ENCODE assay signal across 1 cellular context in the genomic region with DNA sequence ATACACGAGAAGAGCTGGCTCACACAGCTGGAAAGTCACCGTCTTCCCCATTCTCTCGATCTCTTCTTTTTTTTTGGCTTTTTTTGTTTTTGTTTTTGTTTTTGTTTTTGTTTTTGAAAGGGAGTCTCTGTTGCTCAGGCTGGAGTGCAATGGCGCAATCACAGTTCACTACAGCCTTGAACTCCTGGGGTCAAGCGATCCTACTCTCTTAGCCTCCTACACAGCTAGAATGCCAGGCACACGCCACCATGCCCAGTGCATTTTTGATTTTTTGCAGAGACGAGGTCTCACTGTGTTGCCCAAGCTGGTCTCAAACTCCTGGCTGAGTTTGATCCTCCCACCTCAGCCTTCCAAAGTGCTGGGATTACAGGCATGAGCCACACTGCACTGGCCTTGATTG.
A peak's percentile ranks its signal among the peaks of the same experiment; 100 is the strongest.
TF ChIP-seq lines count a peak whose summit lies in the region.

No MANE protein-coding gene starts in this region.

TF ChIP-seq in HepG2, 621 proteins besides CTCF, POLR2A, EP300 and RAD21:
- no peak for TF ChIP-seq MBD4 (IDR thresholded peaks at IDR 0.05; ENCODE audit: borderline replicate concordance, low read length)
- TF ChIP-seq, protein P1, sequence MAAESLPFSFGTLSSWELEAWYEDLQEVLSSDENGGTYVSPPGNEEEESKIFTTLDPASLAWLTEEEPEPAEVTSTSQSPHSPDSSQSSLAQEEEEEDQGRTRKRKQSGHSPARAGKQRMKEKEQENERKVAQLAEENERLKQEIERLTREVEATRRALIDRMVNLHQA (CRISPR knock-in tag; IDR thresholded peaks at IDR 0.05): no peak
- TF ChIP-seq JARID2 (CRISPR knock-in tag; IDR thresholded peaks at IDR 0.05; ENCODE audit: insufficient replicate concordance): no peak
- peak; percentile 27; the same call in 1 of the 2 replicates for TF ChIP-seq NR2F6 (IDR thresholded peaks at IDR 0.05)
- TF ChIP-seq NR2F6 (CRISPR knock-in tag; IDR thresholded peaks at IDR 0.05): 0 out of 2 replicates have a peak, but pooled peaks have one; percentile 43
- TF ChIP-seq, protein P2, sequence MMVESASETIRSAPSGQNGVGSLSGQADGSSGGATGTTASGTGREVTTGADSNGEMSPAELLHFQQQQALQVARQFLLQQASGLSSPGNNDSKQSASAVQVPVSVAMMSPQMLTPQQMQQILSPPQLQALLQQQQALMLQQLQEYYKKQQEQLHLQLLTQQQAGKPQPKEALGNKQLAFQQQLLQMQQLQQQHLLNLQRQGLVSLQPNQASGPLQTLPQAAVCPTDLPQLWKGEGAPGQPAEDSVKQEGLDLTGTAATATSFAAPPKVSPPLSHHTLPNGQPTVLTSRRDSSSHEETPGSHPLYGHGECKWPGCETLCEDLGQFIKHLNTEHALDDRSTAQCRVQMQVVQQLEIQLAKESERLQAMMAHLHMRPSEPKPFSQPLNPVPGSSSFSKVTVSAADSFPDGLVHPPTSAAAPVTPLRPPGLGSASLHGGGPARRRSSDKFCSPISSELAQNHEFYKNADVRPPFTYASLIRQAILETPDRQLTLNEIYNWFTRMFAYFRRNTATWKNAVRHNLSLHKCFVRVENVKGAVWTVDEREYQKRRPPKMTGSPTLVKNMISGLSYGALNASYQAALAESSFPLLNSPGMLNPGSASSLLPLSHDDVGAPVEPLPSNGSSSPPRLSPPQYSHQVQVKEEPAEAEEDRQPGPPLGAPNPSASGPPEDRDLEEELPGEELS (CRISPR knock-in tag; IDR thresholded peaks at IDR 0.05): peak; percentile 43; the same call in 1 of the 2 replicates
- no peak for TF ChIP-seq FOXP1 (IDR thresholded peaks at IDR 0.05)
- peak; percentile 65; the same call in 1 of the 2 replicates for TF ChIP-seq FOXP1 (CRISPR knock-in tag; IDR thresholded peaks at IDR 0.05)
- TF ChIP-seq CEBPB (IDR thresholded peaks at IDR 0.05; ENCODE audit: borderline replicate concordance, low read depth, low read length): peak; percentile 56
- TF ChIP-seq HOXA3 (CRISPR knock-in tag; IDR thresholded peaks at IDR 0.05): no peak
- TF ChIP-seq CEBPG (CRISPR knock-in tag; IDR thresholded peaks at IDR 0.05): 0 out of 2 replicates have a peak, but pooled peaks have one; percentile 21
- TF ChIP-seq RARA (CRISPR knock-in tag; IDR thresholded peaks at IDR 0.05): peak; percentile 39; the same call in 1 of the 2 replicates
